In genomic region chr6:15801912-15802311, GRCh38 we compare ENCODE assay signal across 27 cellular contexts.
"Had no signal": no experiment of that assay in that cellular context is flagged by ENCODE, and none has a peak within 500 bp of the region (broad histone marks: within the 10 kb centered on the region; RNA-seq: fewer than 3 reads in every experiment).

No MANE protein-coding gene starts in this region.

- H3K4me1 ChIP-seq: stomach, suprapubic skin, testis, thyroid gland, tibial nerve, transverse colon, upper lobe of left lung, upper lobe of right lung, uterus, vagina had no signal

- DNase-seq: stimulated activated CD4-positive, alpha-beta T cell treated with anti-CD3 and anti-CD28 coated beads, Interleukin-2, amount 100 ng/mL, for 48 hours; stimulated activated CD4-positive, alpha-beta T cell treated with anti-CD3 and anti-CD28 coated beads, Interleukin-4, amount 100 ng/mL, for 1 hour; stimulated activated CD4-positive, alpha-beta T cell treated with anti-CD3 and anti-CD28 coated beads, Interleukin-4, amount 100 ng/mL, for 24 hours; stimulated activated CD4-positive, alpha-beta T cell treated with anti-CD3 and anti-CD28 coated beads, Interleukin-4, amount 100 ng/mL, for 4 hours; stimulated activated CD8-positive, alpha-beta memory T cell treated with anti-CD3 and anti-CD28 coated beads, Interleukin-4, amount 100 ng/mL, for 48 hours; stimulated activated naive B cell treated with anti-CD40 and anti-IgM and Interleukin-4, amounts not matched to agents 10 μg/mL and 1 μg/mL and 100 μg/mL, for 72 hours; stimulated activated naive CD4-positive, alpha-beta T cell; stimulated activated naive CD4-positive, alpha-beta T cell treated with Interleukin-2 at 50 U/mL for 16 hours; stimulated activated naive CD8-positive, alpha-beta T cell treated with anti-CD3 and anti-CD28 coated beads, Interleukin-15, amount 100 ng/mL, for 72 hours; stimulated activated naive CD8-positive, alpha-beta T cell treated with anti-CD3 and anti-CD28 coated beads, Interleukin-15, Interleukin-2, amounts not matched to agents 100 U/mL and 50 U/mL, for 24 hours; stomach; substantia nigra; testis; thyroid gland; tibial artery; transverse colon; trophoblast cell; upper lobe of left lung; upper lobe of right lung; uterus had no signal

- H3K27ac ChIP-seq: stomach, suprapubic skin, testis, thoracic aorta, thyroid gland, tibial artery, tibial nerve, transverse colon, upper lobe of left lung, upper lobe of right lung, uterus, vagina had no signal

- FAIRE-seq: urothelium cell line had no signal

- H3K9me3 ChIP-seq: suprapubic skin, testis, thoracic aorta, thyroid gland, tibial artery, transverse colon, upper lobe of right lung, uterus, vagina had no signal

- ATAC-seq: stimulated activated effector memory CD8-positive, alpha-beta T cell treated with anti-CD3 and anti-CD28 coated beads, Interleukin-12 subunit alpha, Interleukin-12 subunit beta, amount 100 ng/mL, for 72 hours; stimulated activated memory B cell treated with anti-CD40 and anti-IgM and Interleukin-4, amounts not matched to agents 10 μg/mL and 1 μg/mL and 100 μg/mL, for 72 hours; stimulated activated naive B cell treated with anti-CD40 and anti-IgM and Interleukin-4, amounts not matched to agents 10 μg/mL and 1 μg/mL and 100 μg/mL, for 72 hours; stimulated activated naive CD8-positive, alpha-beta T cell treated with anti-CD3 and anti-CD28 coated beads, Interleukin-15, amount 100 ng/mL, for 72 hours; stimulated activated naive CD8-positive, alpha-beta T cell treated with anti-CD3 and anti-CD28 coated beads, Interleukin-15, Interleukin-2, amounts not matched to agents 100 U/mL and 50 U/mL, for 24 hours; upper lobe of right lung had no signal

- H3K4me3 ChIP-seq: stomach, suprapubic skin, testis, thoracic aorta, thyroid gland, tibial artery, tibial nerve, transverse colon, upper lobe of left lung, upper lobe of right lung, uterus, vagina had no signal

- H3K27me3 ChIP-seq: stomach, suprapubic skin, testis, thyroid gland, tibial artery, tibial nerve, transverse colon, upper lobe of left lung, upper lobe of right lung, uterus, vagina had no signal

- H3K36me3 ChIP-seq: stomach, suprapubic skin, thoracic aorta, thyroid gland, tibial artery, tibial nerve, transverse colon, upper lobe of left lung, upper lobe of right lung, uterus, vagina had no signal
